12 cellular contexts compared by ENCODE assay signal in the genomic region with DNA sequence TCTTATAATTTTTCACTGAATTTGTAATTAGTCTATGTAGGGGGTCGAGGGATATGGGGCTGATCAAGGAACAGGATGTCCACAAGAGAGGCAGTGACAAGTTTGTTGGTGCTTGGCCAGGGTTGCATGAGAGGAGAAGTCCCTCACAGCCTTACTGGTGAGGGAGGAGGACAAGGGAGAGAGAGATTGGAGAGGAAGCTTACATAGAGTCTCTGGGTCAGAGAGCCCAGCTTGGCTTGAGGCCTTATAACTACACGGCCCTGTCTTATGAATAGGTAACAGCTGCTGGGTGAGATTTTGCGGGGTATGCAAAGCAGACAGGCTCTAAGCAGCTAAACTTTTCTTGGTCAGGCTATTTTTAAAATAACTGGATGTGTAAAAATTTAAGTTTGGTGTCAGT. TPM values are rescaled to one million over a fixed set of nuclear protein-coding genes. Genes with fewer than 3 reads are reported as not detected.
DNase-seq lines count a peak whose midpoint lies in the region; ATAC-seq and TF ChIP-seq lines count a peak whose summit lies in the region.
"Had no signal": no experiment of that assay in that cellular context is flagged by ENCODE, and none has a peak within 500 bp of the region (broad histone marks: within the 10 kb centered on the region; RNA-seq: fewer than 3 reads in every experiment).

No MANE protein-coding gene starts in this region.

- no CpG with 5 or more reads among the region's 3 CpGs for WGBS in trophoblast cell (ENCODE audit: extremely low coverage, insufficient coverage, insufficient read length)

- no peak overlapping the region for H3K14ac ChIP-seq in trophoblast cell (ENCODE audit: low read length)

- H3K4me2 ChIP-seq in MM.1S (ENCODE audit: low read depth, low read length) (no peak overlapping the region), trophoblast cell (ENCODE audit: low read length) (no peak overlapping the region)

- no peaks in the 10 kb centered on the region for H3K79me1 ChIP-seq in trophoblast cell (ENCODE audit: low read length)

- H4K8ac ChIP-seq in trophoblast cell (ENCODE audit: low read depth, low read length): no peak overlapping the region

- H2BK12ac ChIP-seq in trophoblast cell (ENCODE audit: low read length): no peak overlapping the region

- no peak overlapping the region for H3K4ac ChIP-seq in trophoblast cell (ENCODE audit: low read depth, low read length)

- H3K18ac ChIP-seq in trophoblast cell (ENCODE audit: low read length): no peak overlapping the region

- H3K36me3 ChIP-seq in MM.1S (replicated peaks; ENCODE audit: insufficient read depth, low read length) (no peaks in the 10 kb centered on the region), upper lobe of right lung (no peaks in the 10 kb centered on the region), trophoblast cell (ENCODE audit: control insufficient read depth in 1 of 2, insufficient read depth in 2 of 2, low read length in 2 of 2) (no peaks in the 10 kb centered on the region)

- peaks cover 0 to 9% (median 5%) of the 10 kb centered on the region in 5 donors for H3K27me3 Mint-ChIP-seq in naive thymus-derived CD8-positive, alpha-beta T cell

- H3K9ac ChIP-seq in MM.1S (ENCODE audit: low read length) (no peak overlapping the region), trophoblast cell (ENCODE audit: low read length) (no peak overlapping the region)

- H4K91ac ChIP-seq in trophoblast cell (ENCODE audit: low read depth, low read length): no peak overlapping the region

- no peak overlapping the region for H2BK5ac ChIP-seq in trophoblast cell (ENCODE audit: low read depth, low read length, poor library complexity)

- DNase-seq in Right ventricle myocardium inferior (ENCODE audit: missing footprints): no peak
- no peak for DNase-seq in cardiac septum (ENCODE audit: low spot score)
- DNase-seq in MM.1S: peak; percentile 18
- DNase-seq in upper lobe of right lung: no peak
- no peak for DNase-seq in activated T-cell treated with anti-CD3 and anti-CD28 coated beads, Interleukin-2, amount 50 U/mL, for 1 hour
- no peak for DNase-seq in trophoblast cell
- no peak for DNase-seq in naive thymus-derived CD8-positive, alpha-beta T cell
- DNase-seq: activated CD4-positive, alpha-beta T cell treated with anti-CD3 and anti-CD28 coated beads for 1 hour; amygdala; PC-3; stimulated activated CD4-positive, alpha-beta T cell treated with anti-CD3 and anti-CD28 coated beads, Interleukin-4, amount 100 ng/mL, for 4 hours had no signal

- H3K27me3 ChIP-seq in MM.1S (replicated peaks; ENCODE audit: insufficient read depth, low read length) (no peaks in the 10 kb centered on the region), upper lobe of right lung (no peaks in the 10 kb centered on the region), trophoblast cell (ENCODE audit: insufficient read depth, low read length) (no peaks in the 10 kb centered on the region)

- H3K27ac Mint-ChIP-seq in naive thymus-derived CD8-positive, alpha-beta T cell: no peak overlapping the region

- H3K4me3 Mint-ChIP-seq in naive thymus-derived CD8-positive, alpha-beta T cell: no peak overlapping the region

- H3K9me3 ChIP-seq in MM.1S (replicated peaks; ENCODE audit: insufficient read depth, low read length) (no peaks in the 10 kb centered on the region), upper lobe of right lung (no peaks in the 10 kb centered on the region), trophoblast cell (ENCODE audit: insufficient read depth, low read depth, low read length) (peaks cover 1% of the 10 kb centered on the region)

- H3K4me3 ChIP-seq in MM.1S (ENCODE audit: low read length) (no peak overlapping the region), upper lobe of right lung (no peak overlapping the region), trophoblast cell (ENCODE audit: low read depth, low read length) (no peak overlapping the region)

- H4K12ac ChIP-seq in trophoblast cell (ENCODE audit: low read depth, low read length): no peak overlapping the region

- H3K79me2 ChIP-seq in MM.1S (ENCODE audit: low read length): no peaks in the 10 kb centered on the region
- H3K79me2 ChIP-seq in trophoblast cell (ENCODE audit: control insufficient read depth, insufficient read depth, low read length, poor library complexity): no peaks in the 10 kb centered on the region

- no peak overlapping the region for H3K23ac ChIP-seq in trophoblast cell (ENCODE audit: low read length)

- H3K4me1 Mint-ChIP-seq in naive thymus-derived CD8-positive, alpha-beta T cell: no peaks in the 10 kb centered on the region

- H3K9me2 ChIP-seq in MM.1S (replicated peaks; ENCODE audit: insufficient read depth, low read length): no peaks in the 10 kb centered on the region

- H2AK5ac ChIP-seq in trophoblast cell (ENCODE audit: low read length): no peak overlapping the region

- no peak for TF ChIP-seq CTCF in MM.1S (IDR thresholded peaks at IDR 0.05; ENCODE audit: low read length)
- no peak for TF ChIP-seq CTCF in upper lobe of right lung (IDR thresholded peaks at IDR 0.05)

- H3K27ac ChIP-seq in MM.1S (ENCODE audit: low read length): no peak overlapping the region
- no peak overlapping the region for H3K27ac ChIP-seq in upper lobe of right lung
- no peak overlapping the region for H3K27ac ChIP-seq in trophoblast cell (ENCODE audit: low read depth, low read length)

- intact Hi-C loops in Right ventricle myocardium inferior (cut with DNase I) (loop anchor here (5.0 kb wide), 1 partner anchor 399 kb away; a partner anchor contains a TSS), cardiac septum (cut with DNase I) (loop anchor here (5.0 kb wide), 1 partner anchor 399 kb away; a partner anchor contains a TSS), upper lobe of right lung (cut with DNase I) (no loop called here)

- H2BK120ac ChIP-seq in trophoblast cell (ENCODE audit: insufficient read depth, low read length, poor library complexity): no peak overlapping the region

- H2AFZ ChIP-seq in MM.1S (ENCODE audit: low read length) (no peak overlapping the region), trophoblast cell (ENCODE audit: insufficient read depth, low read length, poor library complexity) (no peak overlapping the region)

- no peaks in the 10 kb centered on the region for H4K20me1 ChIP-seq in MM.1S (ENCODE audit: insufficient read depth, low read length)

- H3K9me3 Mint-ChIP-seq in naive thymus-derived CD8-positive, alpha-beta T cell: no peaks in the 10 kb centered on the region

- no peaks in the 10 kb centered on the region for H3F3A ChIP-seq in MM.1S (ENCODE audit: insufficient read depth, low read length)

- ATAC-seq in Right ventricle myocardium inferior (peak; percentile 84), HG02840 (IDR thresholded peaks at IDR 0.05; ENCODE audit: low FRiP score, unreplicated experiment) (peak; percentile 89), upper lobe of right lung (peak; percentile 45)
- no peak for ATAC-seq in naive thymus-derived CD8-positive, alpha-beta T cell
- ATAC-seq: PC-3 had no signal

- H3K4me1 ChIP-seq in MM.1S (ENCODE audit: low read length) (peaks cover 14% of the 10 kb centered on the region; the same call in 1 of the 2 replicates), upper lobe of right lung (no peaks in the 10 kb centered on the region), trophoblast cell (ENCODE audit: control insufficient read depth in 1 of 2, insufficient read depth in 2 of 2, low read length in 2 of 2) (no peaks in the 10 kb centered on the region)

- POLR2A ChIA-PET in naive thymus-derived CD8-positive, alpha-beta T cell (lab: Charles Lee): no interaction called here

- H3K36me3 Mint-ChIP-seq in naive thymus-derived CD8-positive, alpha-beta T cell: no peaks in the 10 kb centered on the region

RNA-seq across cellular contexts. Expression of a gene that starts 37.9 kb away (rescaled TPM):
- total RNA-seq in Right ventricle myocardium inferior (34.5 TPM), cardiac septum (26.7 TPM), upper lobe of right lung (46.3 TPM)
- 15.6 and 16.1 TPM in 2 replicates for polyA plus RNA-seq in trophoblast cell (2013)
- 10 to 100 TPM; 56.7 to 61.8 TPM for total RNA-seq in naive thymus-derived CD8-positive, alpha-beta T cell
- polyA plus RNA-seq in naive thymus-derived CD8-positive, alpha-beta T cell: 10 to 100 TPM; 14.7 to 17.9 (median 14.9) TPM

Comparison
In these comparisons a context has a peak if more than half of its experiments do, and no peak if none do; other contexts are left out.
1. ATAC-seq: peak in Right ventricle myocardium inferior (single experiment), HG02840 (single experiment) and upper lobe of right lung (single experiment); none in naive thymus-derived CD8-positive, alpha-beta T cell (0 of 2).